Comparison of ENCODE assay signal across 27 cellular contexts in the genomic region with DNA sequence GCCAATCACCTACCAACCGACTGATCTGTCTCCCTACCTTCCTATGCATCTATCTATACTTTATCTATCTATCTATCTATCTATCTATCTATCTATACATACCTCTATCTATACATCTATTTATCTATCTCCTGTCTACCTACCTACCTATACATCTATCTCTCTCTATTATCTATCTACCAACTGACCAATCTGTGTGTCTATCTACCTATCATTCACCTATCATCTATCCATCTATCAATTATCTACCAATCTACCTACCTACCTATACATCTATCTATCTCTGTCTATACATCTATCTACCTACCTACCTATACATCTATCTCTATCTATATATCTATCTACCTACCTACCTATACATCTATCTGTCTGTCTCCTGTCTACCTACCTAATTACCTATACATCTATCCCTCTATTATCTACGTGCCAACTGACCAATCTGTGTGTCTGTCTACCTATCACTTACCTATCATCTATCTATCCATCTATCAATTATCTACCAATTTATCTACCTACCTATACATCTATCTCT. TPM values are rescaled to one million over a fixed set of nuclear protein-coding genes. Genes with fewer than 3 reads are reported as not detected.
"Had no signal": no experiment of that assay in that cellular context is flagged by ENCODE, and none has a peak within 500 bp of the region (broad histone marks: within the 10 kb centered on the region; RNA-seq: fewer than 3 reads in every experiment).

No MANE protein-coding gene starts in this region.

- H3K4me3 ChIP-seq: stomach, suprapubic skin, testis, thoracic aorta, thyroid gland, tibial artery, tibial nerve, transverse colon, upper lobe of left lung, upper lobe of right lung, uterus, vagina had no signal

- ATAC-seq: stimulated activated effector memory CD8-positive, alpha-beta T cell treated with anti-CD3 and anti-CD28 coated beads, Interleukin-12 subunit alpha, Interleukin-12 subunit beta, amount 100 ng/mL, for 72 hours; stimulated activated memory B cell treated with anti-CD40 and anti-IgM and Interleukin-4, amounts not matched to agents 10 μg/mL and 1 μg/mL and 100 μg/mL, for 72 hours; stimulated activated naive B cell treated with anti-CD40 and anti-IgM and Interleukin-4, amounts not matched to agents 10 μg/mL and 1 μg/mL and 100 μg/mL, for 72 hours; stimulated activated naive CD8-positive, alpha-beta T cell treated with anti-CD3 and anti-CD28 coated beads, Interleukin-15, amount 100 ng/mL, for 72 hours; stimulated activated naive CD8-positive, alpha-beta T cell treated with anti-CD3 and anti-CD28 coated beads, Interleukin-15, Interleukin-2, amounts not matched to agents 100 U/mL and 50 U/mL, for 24 hours; upper lobe of right lung had no signal

- H3K27ac ChIP-seq: stomach, suprapubic skin, testis, thoracic aorta, thyroid gland, tibial artery, tibial nerve, transverse colon, upper lobe of left lung, upper lobe of right lung, uterus, vagina had no signal

- H3K27me3 ChIP-seq: suprapubic skin, testis, thyroid gland, upper lobe of right lung, vagina had no signal

- H3K4me1 ChIP-seq: testis had no signal

- H3K9me3 ChIP-seq: stomach, suprapubic skin, testis, thoracic aorta, thyroid gland, tibial artery, tibial nerve, transverse colon, upper lobe of left lung, upper lobe of right lung, uterus, vagina had no signal

- FAIRE-seq: urothelium cell line had no signal

- DNase-seq: stimulated activated CD4-positive, alpha-beta T cell treated with anti-CD3 and anti-CD28 coated beads, Interleukin-2, amount 100 ng/mL, for 48 hours; stimulated activated CD4-positive, alpha-beta T cell treated with anti-CD3 and anti-CD28 coated beads, Interleukin-4, amount 100 ng/mL, for 1 hour; stimulated activated CD4-positive, alpha-beta T cell treated with anti-CD3 and anti-CD28 coated beads, Interleukin-4, amount 100 ng/mL, for 24 hours; stimulated activated CD4-positive, alpha-beta T cell treated with anti-CD3 and anti-CD28 coated beads, Interleukin-4, amount 100 ng/mL, for 4 hours; stimulated activated CD8-positive, alpha-beta memory T cell treated with anti-CD3 and anti-CD28 coated beads, Interleukin-4, amount 100 ng/mL, for 48 hours; stimulated activated naive B cell treated with anti-CD40 and anti-IgM and Interleukin-4, amounts not matched to agents 10 μg/mL and 1 μg/mL and 100 μg/mL, for 72 hours; stimulated activated naive CD4-positive, alpha-beta T cell; stimulated activated naive CD4-positive, alpha-beta T cell treated with Interleukin-2 at 50 U/mL for 16 hours; stimulated activated naive CD8-positive, alpha-beta T cell treated with anti-CD3 and anti-CD28 coated beads, Interleukin-15, amount 100 ng/mL, for 72 hours; stimulated activated naive CD8-positive, alpha-beta T cell treated with anti-CD3 and anti-CD28 coated beads, Interleukin-15, Interleukin-2, amounts not matched to agents 100 U/mL and 50 U/mL, for 24 hours; stomach; substantia nigra; testis; thyroid gland; tibial artery; transverse colon; trophoblast cell; upper lobe of left lung; upper lobe of right lung; uterus had no signal

- H3K36me3 ChIP-seq: suprapubic skin, thoracic aorta, thyroid gland, tibial artery, tibial nerve, transverse colon, upper lobe of left lung, upper lobe of right lung, uterus, vagina had no signal

RNA-seq across cellular contexts. Expression of a gene that starts 3.5 kb away (rescaled TPM):
- total RNA-seq: vagina had no signal
